Comparison of ENCODE assay signal across 9 cellular contexts in the genomic region with DNA sequence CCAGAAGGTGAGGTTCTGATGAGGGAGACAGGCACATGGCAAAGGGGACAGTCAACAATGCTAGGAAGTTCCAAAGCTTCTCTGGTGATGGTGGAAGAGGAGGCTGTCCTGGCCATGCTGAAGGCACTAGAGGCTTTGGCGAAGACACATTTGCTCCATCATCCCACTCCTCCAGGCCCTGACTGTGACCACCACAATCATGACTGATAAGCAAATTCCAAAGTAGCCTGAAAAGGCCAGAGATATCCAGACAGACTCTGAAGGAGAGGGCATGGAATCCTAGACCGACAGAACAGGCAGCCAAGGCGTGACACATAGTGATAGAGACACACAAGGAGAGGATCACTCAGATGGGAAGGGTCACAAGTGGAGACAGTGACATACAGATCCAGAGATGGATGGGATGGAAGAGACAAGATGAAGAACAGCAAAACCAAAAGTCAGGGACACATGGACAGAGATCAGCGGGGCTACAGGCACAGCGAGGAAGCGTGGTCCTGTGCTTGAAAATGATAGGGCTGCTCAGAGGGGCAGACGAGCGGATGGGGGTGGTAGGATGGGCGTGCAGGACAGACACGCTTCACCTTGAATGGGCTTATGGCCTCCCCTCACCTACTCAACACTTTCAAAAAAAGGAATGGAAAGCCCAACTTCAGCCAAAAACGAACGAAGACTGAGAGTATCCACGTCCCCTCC. TPM values are rescaled to one million over a fixed set of nuclear protein-coding genes. Genes with fewer than 3 reads are reported as not detected.
DNase-seq lines count a peak whose midpoint lies in the region; ATAC-seq and TF ChIP-seq lines count a peak whose summit lies in the region.
"Had no signal": no experiment of that assay in that cellular context is flagged by ENCODE, and none has a peak within 500 bp of the region (broad histone marks: within the 10 kb centered on the region; RNA-seq: fewer than 3 reads in every experiment).

No MANE protein-coding gene starts in this region.

- no peaks in the 10 kb centered on the region for H3K79me1 ChIP-seq in trophoblast cell (ENCODE audit: low read length)

- H3K27ac ChIP-seq in OCI-LY1 (ENCODE audit: low read depth, low read length, poor library complexity, severe bottlenecking): no peak overlapping the region
- H3K27ac ChIP-seq in esophagus squamous epithelium: no peak overlapping the region
- no peak overlapping the region for H3K27ac ChIP-seq in trophoblast cell (ENCODE audit: low read depth, low read length)

- no peaks in the 10 kb centered on the region for H3K36me3 Mint-ChIP-seq in Caco-2 (ENCODE audit: insufficient read depth, unreplicated experiment)
- H3K36me3 Mint-ChIP-seq in activated T-helper 17 cell treated with anti-CD3 and anti-CD28 coated beads, Interleukin-2, amount 50 U/mL, for 72 hours (ENCODE audit: low read depth): no peaks in the 10 kb centered on the region
- H3K36me3 Mint-ChIP-seq: T-cell had no signal

- no peak overlapping the region for H4K8ac ChIP-seq in trophoblast cell (ENCODE audit: low read depth, low read length)

- peak overlapping the region; percentile 54 for H3K4me3 ChIP-seq in Caco-2 (ENCODE audit: low read depth, low read length)
- peak overlapping the region; percentile 66 for H3K4me3 ChIP-seq in OCI-LY1 (ENCODE audit: low read depth, low read length, poor library complexity, severe bottlenecking)
- H3K4me3 ChIP-seq in esophagus squamous epithelium: peak overlapping the region; percentile 47 to 70 (median 58)
- peak overlapping the region; percentile 76 for H3K4me3 ChIP-seq in trophoblast cell (ENCODE audit: low read depth, low read length)

- no peak overlapping the region for H3K4ac ChIP-seq in trophoblast cell (ENCODE audit: low read depth, low read length)

- WGBS in esophagus squamous epithelium, 2 donors: 49 to 51% methylated on average over 13 of the region's 13 CpGs
- no CpG with 5 or more reads among the region's 13 CpGs for WGBS in trophoblast cell (ENCODE audit: extremely low coverage, insufficient coverage, insufficient read length)

- H4K12ac ChIP-seq in trophoblast cell (ENCODE audit: low read depth, low read length): no peak overlapping the region

- H3K27me3 Mint-ChIP-seq in Caco-2 (ENCODE audit: insufficient read depth, unreplicated experiment): no peaks in the 10 kb centered on the region
- H3K27me3 Mint-ChIP-seq in activated T-helper 17 cell treated with anti-CD3 and anti-CD28 coated beads, Interleukin-2, amount 50 U/mL, for 72 hours: no peaks in the 10 kb centered on the region
- H3K27me3 Mint-ChIP-seq: T-cell had no signal

- POLR2A ChIA-PET in Caco-2 (lab: Charles Lee): no interaction called here

- no peaks in the 10 kb centered on the region for H4K20me1 ChIP-seq in OCI-LY1 (ENCODE audit: insufficient read depth, low read length)

- no peak overlapping the region for H3K14ac ChIP-seq in trophoblast cell (ENCODE audit: low read length)

- no peak overlapping the region for H3K23ac ChIP-seq in trophoblast cell (ENCODE audit: low read length)

- DNase-seq in Caco-2 (no peak), esophagus squamous epithelium (lab: John Stamatoyannopoulos, UW) (no peak), trophoblast cell (no peak), COR-L47 (lab: John Stamatoyannopoulos, UW) (no peak)
- no peak for DNase-seq in stimulated activated CD4-positive, alpha-beta T cell treated with anti-CD3 and anti-CD28 coated beads, Interleukin-2, amount 100 ng/mL, for 48 hours

- no peaks in the 10 kb centered on the region for H3K9me3 ChIP-seq in Caco-2
- no peaks in the 10 kb centered on the region for H3K9me3 ChIP-seq in OCI-LY1 (ENCODE audit: low read length)
- H3K9me3 ChIP-seq in esophagus squamous epithelium: no peaks in the 10 kb centered on the region
- H3K9me3 ChIP-seq in trophoblast cell (ENCODE audit: insufficient read depth, low read depth, low read length): no peaks in the 10 kb centered on the region

- no peak for ATAC-seq in GM21528 (IDR thresholded peaks at IDR 0.05; ENCODE audit: low FRiP score, unreplicated experiment)
- no peak for ATAC-seq in activated T-helper 17 cell treated with anti-CD3 and anti-CD28 coated beads, Interleukin-2, amount 50 U/mL, for 72 hours (replicated peaks)

- no peak for TF ChIP-seq POLR2A in esophagus squamous epithelium (IDR thresholded peaks at IDR 0.05)

- CTCF ChIA-PET in Caco-2 (lab: Charles Lee): no interaction called here

- H3K79me2 ChIP-seq in OCI-LY1 (ENCODE audit: insufficient read depth, low read length): no peaks in the 10 kb centered on the region
- peaks cover 3% of the 10 kb centered on the region for H3K79me2 ChIP-seq in trophoblast cell (ENCODE audit: control insufficient read depth, insufficient read depth, low read length, poor library complexity)

- BruUV-seq in Caco-2 (replicated peaks; lab: Mats Ljungman, UMichigan): no TSS peak

- 0 out of 2 replicates have a peak, but pooled peaks cover 5% of the 10 kb centered on the region for H3K4me1 ChIP-seq in Caco-2
- peaks cover 21% of the 10 kb centered on the region for H3K4me1 ChIP-seq in OCI-LY1 (ENCODE audit: insufficient read depth, low read length, severe bottlenecking)
- H3K4me1 ChIP-seq in esophagus squamous epithelium: peaks cover 11 to 22% (median 15%) of the 10 kb centered on the region in 3 donors
- peaks cover 3 to 11% of the 10 kb centered on the region in 2 experiments for H3K4me1 ChIP-seq in trophoblast cell (ENCODE audit: control insufficient read depth in 1 of 2, insufficient read depth in 2 of 2, low read length in 2 of 2)

- H3K4me3 Mint-ChIP-seq in Caco-2 (ENCODE audit: unreplicated experiment): no peak overlapping the region
- no peak overlapping the region for H3K4me3 Mint-ChIP-seq in activated T-helper 17 cell treated with anti-CD3 and anti-CD28 coated beads, Interleukin-2, amount 50 U/mL, for 72 hours

- H3K27me3 ChIP-seq in Caco-2 (replicated peaks; ENCODE audit: control insufficient read depth, insufficient read depth, low read length): no peaks in the 10 kb centered on the region
- H3K27me3 ChIP-seq in OCI-LY1 (ENCODE audit: insufficient read depth, low read length): no peaks in the 10 kb centered on the region; the same call in 1 of the 2 replicates
- peaks cover 0 to 21% (median 0%) of the 10 kb centered on the region in 4 donors for H3K27me3 ChIP-seq in esophagus squamous epithelium
- H3K27me3 ChIP-seq in trophoblast cell (ENCODE audit: insufficient read depth, low read length): no peaks in the 10 kb centered on the region

- H2AK5ac ChIP-seq in trophoblast cell (ENCODE audit: low read length): no peak overlapping the region

- no peak overlapping the region for H3K18ac ChIP-seq in trophoblast cell (ENCODE audit: low read length)

- H3K4me1 Mint-ChIP-seq in Caco-2 (ENCODE audit: low read depth, unreplicated experiment): peaks cover 3% of the 10 kb centered on the region
- H3K4me1 Mint-ChIP-seq in activated T-helper 17 cell treated with anti-CD3 and anti-CD28 coated beads, Interleukin-2, amount 50 U/mL, for 72 hours: peaks cover 8% of the 10 kb centered on the region

- H4K91ac ChIP-seq in trophoblast cell (ENCODE audit: low read depth, low read length): no peak overlapping the region

- TF ChIP-seq CTCF in Caco-2 (IDR thresholded peaks at IDR 0.05; ENCODE audit: insufficient read depth in 1 of 2, low read depth in 1 of 2, low read length in 1 of 2, severe bottlenecking in 1 of 2, unreplicated experiment in 1 of 2) (no peak), OCI-LY1 (IDR thresholded peaks at IDR 0.05; ENCODE audit: low read length) (no peak), esophagus squamous epithelium (IDR thresholded peaks at IDR 0.05) (no peak)

- H3K36me3 ChIP-seq in Caco-2 (ENCODE audit: control insufficient read depth, insufficient read depth, low read length) (no peaks in the 10 kb centered on the region), OCI-LY1 (ENCODE audit: insufficient read depth, low read length) (no peaks in the 10 kb centered on the region), esophagus squamous epithelium (no peaks in the 10 kb centered on the region), trophoblast cell (ENCODE audit: control insufficient read depth in 1 of 2, insufficient read depth in 2 of 2, low read length in 2 of 2) (peaks cover 0 to 2% of the 10 kb centered on the region in 2 experiments)

- H3K9ac ChIP-seq in OCI-LY1 (ENCODE audit: low read length) (no peak overlapping the region), trophoblast cell (ENCODE audit: low read length) (peak overlapping the region; percentile 25)

- H2BK120ac ChIP-seq in trophoblast cell (ENCODE audit: insufficient read depth, low read length, poor library complexity): no peak overlapping the region

- H2BK12ac ChIP-seq in trophoblast cell (ENCODE audit: low read length): no peak overlapping the region

- no peaks in the 10 kb centered on the region for H3F3A ChIP-seq in OCI-LY1 (ENCODE audit: insufficient read depth, low read length)

- H3K9me3 Mint-ChIP-seq in Caco-2 (ENCODE audit: unreplicated experiment): no peaks in the 10 kb centered on the region
- H3K9me3 Mint-ChIP-seq in activated T-helper 17 cell treated with anti-CD3 and anti-CD28 coated beads, Interleukin-2, amount 50 U/mL, for 72 hours: no peaks in the 10 kb centered on the region
- H3K9me3 Mint-ChIP-seq: T-cell had no signal

- no peaks in the 10 kb centered on the region for H3K9me2 ChIP-seq in OCI-LY1 (ENCODE audit: low read depth, low read length)

- peak overlapping the region; percentile 87; the same call in 1 of the 2 replicates for H3K4me2 ChIP-seq in OCI-LY1 (ENCODE audit: low read length)
- peak overlapping the region; percentile 89 for H3K4me2 ChIP-seq in trophoblast cell (ENCODE audit: low read length)

- no peak overlapping the region for H2AFZ ChIP-seq in OCI-LY1 (ENCODE audit: low read length)
- peak overlapping the region; percentile 76 for H2AFZ ChIP-seq in trophoblast cell (ENCODE audit: insufficient read depth, low read length, poor library complexity)

- intact Hi-C loops in Caco-2 (cut with micrococcal nuclease; ENCODE audit: unreplicated experiment) (no loop called here), esophagus squamous epithelium (cut with DNase I) (no loop called here)

- H3K27ac Mint-ChIP-seq in Caco-2 (ENCODE audit: unreplicated experiment): no peak overlapping the region
- no peak overlapping the region for H3K27ac Mint-ChIP-seq in activated T-helper 17 cell treated with anti-CD3 and anti-CD28 coated beads, Interleukin-2, amount 50 U/mL, for 72 hours
- H3K27ac Mint-ChIP-seq: T-cell had no signal

- H2BK5ac ChIP-seq in trophoblast cell (ENCODE audit: low read depth, low read length, poor library complexity): no peak overlapping the region

RNA-seq across cellular contexts. Expression of a gene that starts 1.3 kb away (rescaled TPM):
- total RNA-seq in Caco-2 (2022): 1.1 and 1.4 TPM in 2 replicates
- under 1 TPM; under 0.01 to 0.42 (median 0.20) TPM for total RNA-seq in esophagus squamous epithelium
- polyA plus RNA-seq in trophoblast cell (2013): 1.1 and 1.2 TPM in 2 replicates
- 1 to 10 TPM; 2.1 to 2.3 TPM for total RNA-seq in activated T-helper 17 cell treated with anti-CD3 and anti-CD28 coated beads, Interleukin-2, amount 50 U/mL, for 72 hours

RNA-seq across cellular contexts. Expression of a gene that starts 5.8 kb away (rescaled TPM):
- total RNA-seq in Caco-2 (2022) (9.3 and 9.5 TPM in 2 replicates), esophagus squamous epithelium (10 to 100 TPM in 3 of 4 donors, 1 to 10 TPM in 1; 8.1 to 15.1 (median 13.8) TPM)
- polyA plus RNA-seq in trophoblast cell (2013): 2.4 and 2.5 TPM in 2 replicates
- total RNA-seq in activated T-helper 17 cell treated with anti-CD3 and anti-CD28 coated beads, Interleukin-2, amount 50 U/mL, for 72 hours: 1 to 10 TPM; 7.3 to 8.7 TPM

RNA-seq across cellular contexts. Expression of a gene that starts 17.3 kb away (rescaled TPM):
- total RNA-seq in Caco-2 (2022) (160 and 164 TPM in 2 replicates), esophagus squamous epithelium (100 to 1,000 TPM in 1 of 4 donors, 10 to 100 TPM in 3; 58.0 to 116 (median 68.6) TPM)
- 91.9 and 92.6 TPM in 2 replicates for polyA plus RNA-seq in trophoblast cell (2013)
- total RNA-seq in activated T-helper 17 cell treated with anti-CD3 and anti-CD28 coated beads, Interleukin-2, amount 50 U/mL, for 72 hours: 100 to 1,000 TPM; 199 to 312 TPM

RNA-seq across cellular contexts. Expression of a gene that starts 28.3 kb away (rescaled TPM):
- total RNA-seq in Caco-2 (2022): not detected in 2 replicates
- 1 to 10 TPM in 1 of 4 donors, under 1 TPM in 1, not detected in 2; 0.21 to 2.7 TPM for total RNA-seq in esophagus squamous epithelium
- 0.03 TPM in 1 of 2 replicates, not detected in the other for polyA plus RNA-seq in trophoblast cell (2013)
- not detected for total RNA-seq in activated T-helper 17 cell treated with anti-CD3 and anti-CD28 coated beads, Interleukin-2, amount 50 U/mL, for 72 hours
